In the genomic region with DNA sequence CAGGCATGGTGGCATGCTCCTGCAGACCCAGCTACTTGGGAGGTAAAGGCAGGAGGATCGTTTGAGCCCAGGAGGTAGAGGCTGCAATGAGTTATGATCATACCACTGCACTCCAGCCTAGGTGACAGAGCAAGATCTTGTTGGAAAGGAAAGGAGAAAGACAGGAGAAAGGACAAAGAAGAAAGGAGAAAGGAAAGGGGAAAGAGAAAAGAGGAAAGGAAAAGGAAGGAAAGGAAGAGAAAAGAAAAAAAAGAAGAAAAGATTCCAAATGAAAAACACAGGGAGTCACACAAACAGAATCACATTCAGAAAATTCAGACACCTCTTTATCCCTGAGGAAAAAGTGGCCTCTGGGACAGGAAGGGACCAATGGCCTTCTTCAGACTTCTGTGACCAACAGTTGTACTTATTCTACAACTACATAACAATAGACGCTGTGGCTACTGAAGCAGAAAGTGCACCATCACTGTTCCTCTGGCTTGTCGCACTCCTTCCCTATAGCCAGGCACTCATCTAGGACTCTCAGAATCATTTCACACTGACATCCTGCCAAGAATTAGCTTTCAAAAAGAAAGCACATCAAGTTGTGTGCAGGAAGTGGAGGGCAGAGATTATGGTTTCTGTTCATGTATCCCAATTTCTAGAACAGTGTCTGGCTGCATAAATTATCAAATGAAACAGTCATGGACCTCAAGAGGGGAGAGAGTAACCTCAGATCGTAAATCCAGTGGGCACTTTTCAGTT, we compare ENCODE assay signal across 1 cellular context.
TF ChIP-seq lines count a peak whose summit lies in the region.

No MANE protein-coding gene starts in this region.

TF ChIP-seq in K562, 482 proteins besides CTCF, POLR2A, EP300 and RAD21 (continued from another document and continues in another):
- TF ChIP-seq, protein P1, sequence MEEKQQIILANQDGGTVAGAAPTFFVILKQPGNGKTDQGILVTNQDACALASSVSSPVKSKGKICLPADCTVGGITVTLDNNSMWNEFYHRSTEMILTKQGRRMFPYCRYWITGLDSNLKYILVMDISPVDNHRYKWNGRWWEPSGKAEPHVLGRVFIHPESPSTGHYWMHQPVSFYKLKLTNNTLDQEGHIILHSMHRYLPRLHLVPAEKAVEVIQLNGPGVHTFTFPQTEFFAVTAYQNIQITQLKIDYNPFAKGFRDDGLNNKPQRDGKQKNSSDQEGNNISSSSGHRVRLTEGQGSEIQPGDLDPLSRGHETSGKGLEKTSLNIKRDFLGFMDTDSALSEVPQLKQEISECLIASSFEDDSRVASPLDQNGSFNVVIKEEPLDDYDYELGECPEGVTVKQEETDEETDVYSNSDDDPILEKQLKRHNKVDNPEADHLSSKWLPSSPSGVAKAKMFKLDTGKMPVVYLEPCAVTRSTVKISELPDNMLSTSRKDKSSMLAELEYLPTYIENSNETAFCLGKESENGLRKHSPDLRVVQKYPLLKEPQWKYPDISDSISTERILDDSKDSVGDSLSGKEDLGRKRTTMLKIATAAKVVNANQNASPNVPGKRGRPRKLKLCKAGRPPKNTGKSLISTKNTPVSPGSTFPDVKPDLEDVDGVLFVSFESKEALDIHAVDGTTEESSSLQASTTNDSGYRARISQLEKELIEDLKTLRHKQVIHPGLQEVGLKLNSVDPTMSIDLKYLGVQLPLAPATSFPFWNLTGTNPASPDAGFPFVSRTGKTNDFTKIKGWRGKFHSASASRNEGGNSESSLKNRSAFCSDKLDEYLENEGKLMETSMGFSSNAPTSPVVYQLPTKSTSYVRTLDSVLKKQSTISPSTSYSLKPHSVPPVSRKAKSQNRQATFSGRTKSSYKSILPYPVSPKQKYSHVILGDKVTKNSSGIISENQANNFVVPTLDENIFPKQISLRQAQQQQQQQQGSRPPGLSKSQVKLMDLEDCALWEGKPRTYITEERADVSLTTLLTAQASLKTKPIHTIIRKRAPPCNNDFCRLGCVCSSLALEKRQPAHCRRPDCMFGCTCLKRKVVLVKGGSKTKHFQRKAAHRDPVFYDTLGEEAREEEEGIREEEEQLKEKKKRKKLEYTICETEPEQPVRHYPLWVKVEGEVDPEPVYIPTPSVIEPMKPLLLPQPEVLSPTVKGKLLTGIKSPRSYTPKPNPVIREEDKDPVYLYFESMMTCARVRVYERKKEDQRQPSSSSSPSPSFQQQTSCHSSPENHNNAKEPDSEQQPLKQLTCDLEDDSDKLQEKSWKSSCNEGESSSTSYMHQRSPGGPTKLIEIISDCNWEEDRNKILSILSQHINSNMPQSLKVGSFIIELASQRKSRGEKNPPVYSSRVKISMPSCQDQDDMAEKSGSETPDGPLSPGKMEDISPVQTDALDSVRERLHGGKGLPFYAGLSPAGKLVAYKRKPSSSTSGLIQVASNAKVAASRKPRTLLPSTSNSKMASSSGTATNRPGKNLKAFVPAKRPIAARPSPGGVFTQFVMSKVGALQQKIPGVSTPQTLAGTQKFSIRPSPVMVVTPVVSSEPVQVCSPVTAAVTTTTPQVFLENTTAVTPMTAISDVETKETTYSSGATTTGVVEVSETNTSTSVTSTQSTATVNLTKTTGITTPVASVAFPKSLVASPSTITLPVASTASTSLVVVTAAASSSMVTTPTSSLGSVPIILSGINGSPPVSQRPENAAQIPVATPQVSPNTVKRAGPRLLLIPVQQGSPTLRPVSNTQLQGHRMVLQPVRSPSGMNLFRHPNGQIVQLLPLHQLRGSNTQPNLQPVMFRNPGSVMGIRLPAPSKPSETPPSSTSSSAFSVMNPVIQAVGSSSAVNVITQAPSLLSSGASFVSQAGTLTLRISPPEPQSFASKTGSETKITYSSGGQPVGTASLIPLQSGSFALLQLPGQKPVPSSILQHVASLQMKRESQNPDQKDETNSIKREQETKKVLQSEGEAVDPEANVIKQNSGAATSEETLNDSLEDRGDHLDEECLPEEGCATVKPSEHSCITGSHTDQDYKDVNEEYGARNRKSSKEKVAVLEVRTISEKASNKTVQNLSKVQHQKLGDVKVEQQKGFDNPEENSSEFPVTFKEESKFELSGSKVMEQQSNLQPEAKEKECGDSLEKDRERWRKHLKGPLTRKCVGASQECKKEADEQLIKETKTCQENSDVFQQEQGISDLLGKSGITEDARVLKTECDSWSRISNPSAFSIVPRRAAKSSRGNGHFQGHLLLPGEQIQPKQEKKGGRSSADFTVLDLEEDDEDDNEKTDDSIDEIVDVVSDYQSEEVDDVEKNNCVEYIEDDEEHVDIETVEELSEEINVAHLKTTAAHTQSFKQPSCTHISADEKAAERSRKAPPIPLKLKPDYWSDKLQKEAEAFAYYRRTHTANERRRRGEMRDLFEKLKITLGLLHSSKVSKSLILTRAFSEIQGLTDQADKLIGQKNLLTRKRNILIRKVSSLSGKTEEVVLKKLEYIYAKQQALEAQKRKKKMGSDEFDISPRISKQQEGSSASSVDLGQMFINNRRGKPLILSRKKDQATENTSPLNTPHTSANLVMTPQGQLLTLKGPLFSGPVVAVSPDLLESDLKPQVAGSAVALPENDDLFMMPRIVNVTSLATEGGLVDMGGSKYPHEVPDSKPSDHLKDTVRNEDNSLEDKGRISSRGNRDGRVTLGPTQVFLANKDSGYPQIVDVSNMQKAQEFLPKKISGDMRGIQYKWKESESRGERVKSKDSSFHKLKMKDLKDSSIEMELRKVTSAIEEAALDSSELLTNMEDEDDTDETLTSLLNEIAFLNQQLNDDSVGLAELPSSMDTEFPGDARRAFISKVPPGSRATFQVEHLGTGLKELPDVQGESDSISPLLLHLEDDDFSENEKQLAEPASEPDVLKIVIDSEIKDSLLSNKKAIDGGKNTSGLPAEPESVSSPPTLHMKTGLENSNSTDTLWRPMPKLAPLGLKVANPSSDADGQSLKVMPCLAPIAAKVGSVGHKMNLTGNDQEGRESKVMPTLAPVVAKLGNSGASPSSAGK (IDR thresholded peaks at IDR 0.05) = no peak
- TF ChIP-seq ZNF551 (CRISPR knock-in tag; IDR thresholded peaks at IDR 0.05) (no peak), STAT5A (IDR thresholded peaks at IDR 0.05; ENCODE audit: borderline replicate concordance, low read length) (no peak), FOXK1 (CRISPR knock-in tag; IDR thresholded peaks at IDR 0.05; ENCODE audit: borderline replicate concordance) (no peak), RREB1 (CRISPR knock-in tag; IDR thresholded peaks at IDR 0.05) (no peak), HDAC2 (IDR thresholded peaks at IDR 0.05) (no peak), KDM2B (CRISPR knock-in tag; IDR thresholded peaks at IDR 0.05) (no peak), TOE1 (IDR thresholded peaks at IDR 0.05; ENCODE audit: borderline replicate concordance) (no peak), TOE1 (CRISPR knock-in tag; IDR thresholded peaks at IDR 0.05; ENCODE audit: borderline replicate concordance, low read depth) (no peak), ZNF253 (CRISPR knock-in tag; conservative IDR thresholded peaks at IDR 0.05) (no peak), NR1H2 (CRISPR knock-in tag; IDR thresholded peaks at IDR 0.05) (no peak), NCOA1 (IDR thresholded peaks at IDR 0.05; ENCODE audit: low read depth) (no peak), USF1 (CRISPR knock-in tag; IDR thresholded peaks at IDR 0.05) (no peak), ZNF644 (tag; IDR thresholded peaks at IDR 0.05; ENCODE audit: low read depth) (no peak), E2F1 (CRISPR knock-in tag; IDR thresholded peaks at IDR 0.05) (no peak), ZNF316 (IDR thresholded peaks at IDR 0.05) (peak; percentile 12; the same call in 1 of the 2 replicates), CBX8 (IDR thresholded peaks at IDR 0.05; ENCODE audit: borderline replicate concordance, extremely low read depth, low read depth, low read length, poor library complexity, severe bottlenecking) (no peak), NFE2 (IDR thresholded peaks at IDR 0.05; ENCODE audit: low read depth) (peak; percentile 65; the same call in 1 of the 2 replicates), TSC22D4 (tag; IDR thresholded peaks at IDR 0.05) (no peak)
- TF ChIP-seq, protein P2, sequence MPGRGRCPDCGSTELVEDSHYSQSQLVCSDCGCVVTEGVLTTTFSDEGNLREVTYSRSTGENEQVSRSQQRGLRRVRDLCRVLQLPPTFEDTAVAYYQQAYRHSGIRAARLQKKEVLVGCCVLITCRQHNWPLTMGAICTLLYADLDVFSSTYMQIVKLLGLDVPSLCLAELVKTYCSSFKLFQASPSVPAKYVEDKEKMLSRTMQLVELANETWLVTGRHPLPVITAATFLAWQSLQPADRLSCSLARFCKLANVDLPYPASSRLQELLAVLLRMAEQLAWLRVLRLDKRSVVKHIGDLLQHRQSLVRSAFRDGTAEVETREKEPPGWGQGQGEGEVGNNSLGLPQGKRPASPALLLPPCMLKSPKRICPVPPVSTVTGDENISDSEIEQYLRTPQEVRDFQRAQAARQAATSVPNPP (IDR thresholded peaks at IDR 0.05; ENCODE audit: borderline replicate concordance, insufficient read depth, insufficient read length) = no peak
- TF ChIP-seq, protein P3, sequence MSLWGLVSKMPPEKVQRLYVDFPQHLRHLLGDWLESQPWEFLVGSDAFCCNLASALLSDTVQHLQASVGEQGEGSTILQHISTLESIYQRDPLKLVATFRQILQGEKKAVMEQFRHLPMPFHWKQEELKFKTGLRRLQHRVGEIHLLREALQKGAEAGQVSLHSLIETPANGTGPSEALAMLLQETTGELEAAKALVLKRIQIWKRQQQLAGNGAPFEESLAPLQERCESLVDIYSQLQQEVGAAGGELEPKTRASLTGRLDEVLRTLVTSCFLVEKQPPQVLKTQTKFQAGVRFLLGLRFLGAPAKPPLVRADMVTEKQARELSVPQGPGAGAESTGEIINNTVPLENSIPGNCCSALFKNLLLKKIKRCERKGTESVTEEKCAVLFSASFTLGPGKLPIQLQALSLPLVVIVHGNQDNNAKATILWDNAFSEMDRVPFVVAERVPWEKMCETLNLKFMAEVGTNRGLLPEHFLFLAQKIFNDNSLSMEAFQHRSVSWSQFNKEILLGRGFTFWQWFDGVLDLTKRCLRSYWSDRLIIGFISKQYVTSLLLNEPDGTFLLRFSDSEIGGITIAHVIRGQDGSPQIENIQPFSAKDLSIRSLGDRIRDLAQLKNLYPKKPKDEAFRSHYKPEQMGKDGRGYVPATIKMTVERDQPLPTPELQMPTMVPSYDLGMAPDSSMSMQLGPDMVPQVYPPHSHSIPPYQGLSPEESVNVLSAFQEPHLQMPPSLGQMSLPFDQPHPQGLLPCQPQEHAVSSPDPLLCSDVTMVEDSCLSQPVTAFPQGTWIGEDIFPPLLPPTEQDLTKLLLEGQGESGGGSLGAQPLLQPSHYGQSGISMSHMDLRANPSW (CRISPR knock-in tag; IDR thresholded peaks at IDR 0.05) = no peak
